2 cellular contexts compared by ENCODE assay signal in genomic region chr18:51195086-51195601, GRCh38.
TF ChIP-seq lines count a peak whose summit lies in the region.

No MANE protein-coding gene starts in this region.

TF ChIP-seq in A549, 52 proteins besides CTCF, POLR2A, EP300 and RAD21 (continued from another document):
- TF ChIP-seq HEYL (CRISPR knock-in tag; IDR thresholded peaks at IDR 0.05) = no peak
- TF ChIP-seq, protein P1, sequence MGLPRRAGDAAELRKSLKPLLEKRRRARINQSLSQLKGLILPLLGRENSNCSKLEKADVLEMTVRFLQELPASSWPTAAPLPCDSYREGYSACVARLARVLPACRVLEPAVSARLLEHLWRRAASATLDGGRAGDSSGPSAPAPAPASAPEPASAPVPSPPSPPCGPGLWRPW (IDR thresholded peaks at IDR 0.05) = no peak
- TF ChIP-seq MYC (IDR thresholded peaks at IDR 0.05; ENCODE audit: borderline replicate concordance, low read length) = no peak
- TF ChIP-seq USF2 (IDR thresholded peaks at IDR 0.05) = no peak
- TF ChIP-seq MAFK (IDR thresholded peaks at IDR 0.05; ENCODE audit: partially characterized antibody) = no peak
- TF ChIP-seq JUN (IDR thresholded peaks at IDR 0.05) = no peak

TF ChIP-seq in HCT116, 20 proteins besides CTCF, POLR2A, EP300 and RAD21 (continued from another document):
- TF ChIP-seq ZBTB33 (IDR thresholded peaks at IDR 0.05; ENCODE audit: extremely low read depth, insufficient replicate concordance, low read length) = no peak
- TF ChIP-seq SIN3A (IDR thresholded peaks at IDR 0.05; ENCODE audit: low read depth) = no peak
- no peak for TF ChIP-seq ELF1 (IDR thresholded peaks at IDR 0.05; ENCODE audit: borderline replicate concordance, low read depth)
- no peak for TF ChIP-seq EZH2phosphoT487 (IDR thresholded peaks at IDR 0.05; ENCODE audit: borderline replicate concordance)
- TF ChIP-seq, protein P2, sequence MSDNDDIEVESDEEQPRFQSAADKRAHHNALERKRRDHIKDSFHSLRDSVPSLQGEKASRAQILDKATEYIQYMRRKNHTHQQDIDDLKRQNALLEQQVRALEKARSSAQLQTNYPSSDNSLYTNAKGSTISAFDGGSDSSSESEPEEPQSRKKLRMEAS (IDR thresholded peaks at IDR 0.05) = no peak
- no peak for TF ChIP-seq POLR2AphosphoS5 (IDR thresholded peaks at IDR 0.05; ENCODE audit: low read depth, low read length)
- TF ChIP-seq ZFX (IDR thresholded peaks at IDR 0.05) = no peak
TF ChIP-seq in HCT116: peak in this region for 0.
